ENCODE assay signal across 1 cellular context in genomic region chr2:231926761-231927565, GRCh38.
TF ChIP-seq lines count a peak whose summit lies in the region.

No MANE protein-coding gene starts in this region.

TF ChIP-seq in H1, 55 proteins besides CTCF, POLR2A, EP300 and RAD21:
- TF ChIP-seq HDAC2 (IDR thresholded peaks at IDR 0.05; ENCODE audit: borderline replicate concordance in 1 of 2, low read depth in 2 of 2, low read length in 2 of 2) (no peak), ASH2L (IDR thresholded peaks at IDR 0.05; ENCODE audit: low read length) (peak; percentile 49), EZH2 (IDR thresholded peaks at IDR 0.05; ENCODE audit: low read depth, low read length, severe bottlenecking) (peak; percentile 62), ATF3 (IDR thresholded peaks at IDR 0.05; ENCODE audit: insufficient read depth, low read depth, low read length) (no peak), GABPA (IDR thresholded peaks at IDR 0.05; ENCODE audit: borderline replicate concordance, insufficient read depth, low read length) (no peak; the same call in 1 of the 2 replicates), GTF2F1 (IDR thresholded peaks at IDR 0.05; ENCODE audit: borderline replicate concordance, low read depth, low read length) (no peak), TBP (IDR thresholded peaks at IDR 0.05; ENCODE audit: low read depth, low read length) (no peak), RNF2 (IDR thresholded peaks at IDR 0.05; ENCODE audit: borderline replicate concordance, low read depth, low read length, missing control alignments, poor library complexity, severe bottlenecking) (peak; percentile 19), SUZ12 (IDR thresholded peaks at IDR 0.05; ENCODE audit: low read length) (peak; percentile 75), E2F6 (IDR thresholded peaks at IDR 0.05) (peak; percentile 38; the same call in 1 of the 2 replicates)
